ENCODE assay signal across 32 cellular contexts in genomic region chr12:26507613-26508012, GRCh38.
"Had no signal": no experiment of that assay in that cellular context is flagged by ENCODE, and none has a peak within 500 bp of the region (broad histone marks: within the 10 kb centered on the region; RNA-seq: fewer than 3 reads in every experiment).

No MANE protein-coding gene starts in this region.

- H3K4me1 ChIP-seq: gastroesophageal sphincter had no signal

- H3K4me3 Mint-ChIP-seq: activated CD4-positive, alpha-beta memory T cell treated with anti-CD3 and anti-CD28 coated beads, Interleukin-2, amount 10 ng/mL, durations not matched to agents 7 days and 5 days; activated CD4-positive, alpha-beta T cell treated with anti-CD3 and anti-CD28 coated beads for 36 hours; activated CD4-positive, alpha-beta T cell treated with anti-CD3 and anti-CD28 coated beads, Interleukin-2, amount 10 ng/mL, durations not matched to agents 24 days and 14 days; activated naive CD8-positive, alpha-beta T cell; activated T-cell treated with anti-CD3 and anti-CD28 coated beads, Interleukin-2, amount 50 U/mL, for 4 hours; activated T-helper 17 cell treated with anti-CD3 and anti-CD28 coated beads, Interleukin-2, amount 50 U/mL, for 72 hours; central memory CD8-positive, alpha-beta T cell; dendritic cell treated with granulocyte-macrophage colony-stimulating factor and Interleukin-4, amounts not matched to agents 40 ng/mL and 50 ng/mL, for 4 days; endodermal cell; T-helper 17 cell; T-helper 2 cell treated with Interferon-gamma antibody and Interleukin-4, amounts not matched to agents 5 μg/mL and 100 μg/mL, for 36 hours had no signal

- H3K36me3 ChIP-seq: brain microvascular endothelial cell, esophagus squamous epithelium, gastroesophageal sphincter, WERI-Rb-1 had no signal

- H3K4me1 Mint-ChIP-seq: activated CD4-positive, alpha-beta memory T cell treated with anti-CD3 and anti-CD28 coated beads, Interleukin-2, amount 10 ng/mL, durations not matched to agents 7 days and 5 days; activated CD4-positive, alpha-beta T cell treated with anti-CD3 and anti-CD28 coated beads for 36 hours; activated CD4-positive, alpha-beta T cell treated with anti-CD3 and anti-CD28 coated beads, Interleukin-2, amount 10 ng/mL, durations not matched to agents 24 days and 14 days had no signal

- H3K27ac ChIP-seq: brain microvascular endothelial cell, coronary artery, dorsolateral prefrontal cortex, esophagus squamous epithelium, gastroesophageal sphincter, WERI-Rb-1 had no signal

- H3K27ac Mint-ChIP-seq: activated CD4-positive, alpha-beta memory T cell treated with anti-CD3 and anti-CD28 coated beads, Interleukin-2, amount 10 ng/mL, durations not matched to agents 7 days and 5 days; activated CD4-positive, alpha-beta T cell treated with anti-CD3 and anti-CD28 coated beads for 36 hours; activated CD4-positive, alpha-beta T cell treated with anti-CD3 and anti-CD28 coated beads, Interleukin-2, amount 10 ng/mL, durations not matched to agents 24 days and 14 days; activated naive CD8-positive, alpha-beta T cell; activated T-helper 17 cell treated with anti-CD3 and anti-CD28 coated beads, Interleukin-2, amount 50 U/mL, for 72 hours; dendritic cell treated with granulocyte-macrophage colony-stimulating factor and Interleukin-4, amounts not matched to agents 40 ng/mL and 50 ng/mL, for 4 days; endodermal cell; T-helper 17 cell; T-helper 2 cell treated with Interferon-gamma antibody and Interleukin-4, amounts not matched to agents 5 μg/mL and 100 μg/mL, for 36 hours had no signal

- H3K4me3 ChIP-seq: coronary artery, dorsolateral prefrontal cortex, esophagus squamous epithelium, gastroesophageal sphincter had no signal

- ATAC-seq: activated CD4-positive, alpha-beta T cell treated with anti-CD3 and anti-CD28 coated beads for 36 hours; activated T-cell treated with anti-CD3 and anti-CD28 coated beads, Interleukin-2, amount 50 U/mL, for 4 hours; activated T-helper 17 cell treated with anti-CD3 and anti-CD28 coated beads, Interleukin-2, amount 50 U/mL, for 72 hours; gastroesophageal sphincter; T-helper 17 cell had no signal

- H3K27me3 ChIP-seq: brain microvascular endothelial cell, dorsolateral prefrontal cortex, esophagus squamous epithelium, gastroesophageal sphincter had no signal

- H3K9me3 Mint-ChIP-seq: activated CD4-positive, alpha-beta memory T cell treated with anti-CD3 and anti-CD28 coated beads, Interleukin-2, amount 10 ng/mL, durations not matched to agents 7 days and 5 days; activated CD4-positive, alpha-beta T cell treated with anti-CD3 and anti-CD28 coated beads, Interleukin-2, amount 10 ng/mL, durations not matched to agents 24 days and 14 days; activated T-cell treated with anti-CD3 and anti-CD28 coated beads, Interleukin-2, amount 50 U/mL, for 4 hours; activated T-helper 17 cell treated with anti-CD3 and anti-CD28 coated beads, Interleukin-2, amount 50 U/mL, for 72 hours; central memory CD8-positive, alpha-beta T cell; dendritic cell treated with granulocyte-macrophage colony-stimulating factor and Interleukin-4, amounts not matched to agents 40 ng/mL and 50 ng/mL, for 4 days; endodermal cell; T-helper 2 cell treated with Interferon-gamma antibody and Interleukin-4, amounts not matched to agents 5 μg/mL and 100 μg/mL, for 36 hours had no signal

- H3K27me3 Mint-ChIP-seq: activated CD4-positive, alpha-beta memory T cell treated with anti-CD3 and anti-CD28 coated beads, Interleukin-2, amount 10 ng/mL, durations not matched to agents 7 days and 5 days; activated CD4-positive, alpha-beta T cell treated with anti-CD3 and anti-CD28 coated beads for 36 hours; activated CD4-positive, alpha-beta T cell treated with anti-CD3 and anti-CD28 coated beads, Interleukin-2, amount 10 ng/mL, durations not matched to agents 24 days and 14 days; activated naive CD8-positive, alpha-beta T cell; activated T-helper 17 cell treated with anti-CD3 and anti-CD28 coated beads, Interleukin-2, amount 50 U/mL, for 72 hours; central memory CD8-positive, alpha-beta T cell; dendritic cell treated with granulocyte-macrophage colony-stimulating factor and Interleukin-4, amounts not matched to agents 40 ng/mL and 50 ng/mL, for 4 days; T-helper 17 cell had no signal

- DNase-seq: activated CD4-positive, alpha-beta memory T cell treated with anti-CD3 and anti-CD28 coated beads, Interleukin-2, amount 10 ng/mL, durations not matched to agents 7 days and 5 days; activated CD4-positive, alpha-beta T cell treated with anti-CD3 and anti-CD28 coated beads for 36 hours; activated CD4-positive, alpha-beta T cell treated with anti-CD3 and anti-CD28 coated beads, Interleukin-2, amount 10 ng/mL, durations not matched to agents 24 days and 14 days; activated CD4-positive, CD25-positive, alpha-beta regulatory T cell; activated CD4-positive, CD25-positive, alpha-beta regulatory T cell treated with anti-CD3 and anti-CD28 coated beads, Interleukin-2, amount 50 U/mL, for 72 hours; activated CD8-positive, alpha-beta memory T cell treated with anti-CD3 and anti-CD28 coated beads for 24 hours; activated effector memory CD4-positive, alpha-beta T cell treated with Interleukin-2 at 50 U/mL for 16 hours; activated gamma-delta T cell treated with Interleukin-2 at 50 U/mL for 16 hours; activated naive CD4-positive, alpha-beta T cell treated with anti-CD3 and anti-CD28 coated beads, Interleukin-2, amount 50 U/mL, for 16 hours; activated naive CD4-positive, alpha-beta T cell treated with Interleukin-2 at 50 U/mL for 16 hours; activated T-cell treated with anti-CD3 and anti-CD28 coated beads, Interleukin-2, amount 50 U/mL, for 4 hours; amniotic stem cell; anterior cingulate cortex; brain microvascular endothelial cell; dorsolateral prefrontal cortex; effector memory CD4-positive, alpha-beta T cell; endodermal cell; erythroblast; esophagus squamous epithelium; foreskin melanocyte; head of caudate nucleus; T-helper 1 cell; T-helper 17 cell; T1000; WERI-Rb-1 had no signal

- H3K9me3 ChIP-seq: esophagus squamous epithelium, gastroesophageal sphincter had no signal
